Comparison of ENCODE assay signal across 10 cellular contexts in the genomic region with DNA sequence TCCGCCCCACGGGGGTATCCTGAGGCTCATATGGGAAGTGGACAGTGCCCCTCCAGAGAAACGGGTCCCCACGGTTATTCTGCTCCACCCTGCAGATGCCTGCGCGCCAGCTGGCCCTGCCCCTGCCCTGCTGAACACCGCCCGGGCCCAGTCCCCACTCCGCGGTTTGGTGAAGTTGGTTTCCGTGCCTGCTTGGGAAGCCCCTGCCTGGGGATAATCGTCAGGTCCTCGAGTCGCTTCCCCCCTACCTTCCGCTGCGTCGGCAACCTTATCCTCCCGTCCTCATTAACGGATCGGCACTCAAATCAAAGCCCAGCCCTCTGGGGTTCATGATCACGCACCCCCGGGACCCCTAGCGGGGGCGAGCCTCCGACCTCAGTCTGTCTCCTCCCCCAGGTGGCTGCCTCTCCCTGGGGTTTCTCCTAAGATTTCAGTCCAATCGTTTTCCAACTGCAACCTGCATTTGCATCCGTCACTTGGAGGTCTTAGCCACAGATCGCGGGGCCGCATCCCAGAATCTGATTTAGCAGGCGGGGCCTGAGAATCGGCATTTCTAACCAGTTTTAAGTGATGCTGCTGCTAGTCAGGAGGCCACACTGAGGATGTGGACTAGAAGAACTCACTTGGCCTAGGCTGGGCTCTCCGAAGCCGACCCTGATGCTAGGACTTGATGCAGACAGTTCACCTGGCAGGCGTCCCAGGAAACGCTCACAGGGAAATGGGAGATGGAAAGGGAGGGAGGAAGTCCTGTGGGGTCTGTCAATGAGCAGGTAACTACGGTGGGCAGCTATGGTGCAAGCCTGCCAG. TPM values are rescaled to one million over a fixed set of nuclear protein-coding genes. Genes with fewer than 3 reads are reported as not detected.
DNase-seq lines count a peak whose midpoint lies in the region; ATAC-seq and TF ChIP-seq lines count a peak whose summit lies in the region.
"Had no signal": no experiment of that assay in that cellular context is flagged by ENCODE, and none has a peak within 500 bp of the region (broad histone marks: within the 10 kb centered on the region; RNA-seq: fewer than 3 reads in every experiment).

No MANE protein-coding gene starts in this region.

- peaks cover 23% of the 10 kb centered on the region for H3K36me3 Mint-ChIP-seq in brain
- H3K36me3 Mint-ChIP-seq in nephron progenitor cell (ENCODE audit: low read depth), result peaks cover 47% of the 10 kb centered on the region
- H3K36me3 Mint-ChIP-seq in type B pancreatic cell, result peaks cover 13% of the 10 kb centered on the region

- no peaks in the 10 kb centered on the region for H3K27me3 ChIP-seq in MG63

- H3K27ac Mint-ChIP-seq in brain, result no peak overlapping the region
- H3K27ac Mint-ChIP-seq in nephron progenitor cell, result no peak overlapping the region
- no peak overlapping the region for H3K27ac Mint-ChIP-seq in type B pancreatic cell

- peak overlapping the region; percentile 26; the same call in 1 of the 2 replicates for H3K9ac ChIP-seq in ES-I3 (ENCODE audit: low read depth, low read length)

- TF ChIP-seq CTCF in brain (conservative IDR thresholded peaks at IDR 0.05), result no peak
- TF ChIP-seq CTCF in nephron progenitor cell (IDR thresholded peaks at IDR 0.05), result no peak
- no peak for TF ChIP-seq CTCF in type B pancreatic cell (conservative IDR thresholded peaks at IDR 0.05)

- H3K27me3 Mint-ChIP-seq in brain (peaks cover 20% of the 10 kb centered on the region), nephron progenitor cell (ENCODE audit: low read depth, poor library complexity) (peaks cover 50% of the 10 kb centered on the region), type B pancreatic cell (peaks cover 15% of the 10 kb centered on the region)

- no peak for ATAC-seq in HG03175 (IDR thresholded peaks at IDR 0.05; ENCODE audit: unreplicated experiment)

- H3K4me3 ChIP-seq in MG63, result no peak overlapping the region
- H3K4me3 ChIP-seq: SK-N-MC had no signal

- peaks cover 6% of the 10 kb centered on the region for H3K4me1 Mint-ChIP-seq in brain
- H3K4me1 Mint-ChIP-seq in nephron progenitor cell, result peaks cover 7% of the 10 kb centered on the region
- peaks cover 10% of the 10 kb centered on the region for H3K4me1 Mint-ChIP-seq in type B pancreatic cell (ENCODE audit: unreplicated experiment)

- H3K9me3 Mint-ChIP-seq in brain (peaks cover 0 to 4% (median 0%) of the 10 kb centered on the region in 5 experiments), nephron progenitor cell (peaks cover 3% of the 10 kb centered on the region), type B pancreatic cell (no peaks in the 10 kb centered on the region)

- H3K9me3 ChIP-seq in ES-I3 (ENCODE audit: control insufficient read depth, insufficient read depth, low read length), result no peaks in the 10 kb centered on the region
- no peaks in the 10 kb centered on the region for H3K9me3 ChIP-seq in MG63

- H3K4me3 Mint-ChIP-seq in brain (peak overlapping the region; percentile 14 to 74 (median 34)), nephron progenitor cell (peak overlapping the region; percentile 75), type B pancreatic cell (no peak overlapping the region)

- peak; percentile 73 for DNase-seq in NCI-H2171 treated with DMSO at 0.1 percent for 48 hours (lab: John Stamatoyannopoulos, UW)
- DNase-seq in nephron progenitor cell, result no peak
- DNase-seq in superior temporal gyrus (ENCODE audit: extremely low spot score), result no peak
- DNase-seq in MG63, result no peak
- no peak for DNase-seq in type B pancreatic cell (ENCODE audit: extremely low spot score, unreplicated experiment)

- no peaks in the 10 kb centered on the region for H3K36me3 ChIP-seq in ES-I3 (ENCODE audit: insufficient read depth, low read length)
- H3K36me3 ChIP-seq in MG63, result no peaks in the 10 kb centered on the region

- H3K4me1 ChIP-seq in ES-I3 (ENCODE audit: insufficient read depth, low read length), result no peaks in the 10 kb centered on the region

RNA-seq across cellular contexts. Expression of a gene that starts 27.6 kb away (rescaled TPM):
- polyA plus RNA-seq in brain (ENCODE audit: insufficient read depth, low read depth, low replicate concordance), result 4.1 TPM
- not detected in 2 replicates for total RNA-seq in MG63 (2014; rRNA removed; shearing (Covaris generic); ENCODE audit: low replicate concordance)
- total RNA-seq in type B pancreatic cell (ENCODE audit: low replicate concordance), result 13.0 and 83.0 TPM in 2 replicates

RNA-seq across cellular contexts. Expression of a gene that starts 40.7 kb away (rescaled TPM):
- 50.3 TPM for polyA plus RNA-seq in brain (ENCODE audit: insufficient read depth, low read depth, low replicate concordance)
- total RNA-seq in MG63 (2014; rRNA removed; shearing (Covaris generic); ENCODE audit: low replicate concordance), result 23.1 and 43.2 TPM in 2 replicates
- 49.3 and 54.3 TPM in 2 replicates for total RNA-seq in type B pancreatic cell (ENCODE audit: low replicate concordance)

RNA-seq across cellular contexts. Expression of a gene that starts 57.7 kb away (rescaled TPM):
- polyA plus RNA-seq in brain (ENCODE audit: insufficient read depth, low read depth, low replicate concordance), result 0.70 TPM
- not detected in 2 replicates for total RNA-seq in MG63 (2014; rRNA removed; shearing (Covaris generic); ENCODE audit: low replicate concordance)
- total RNA-seq in type B pancreatic cell (ENCODE audit: low replicate concordance), result 0.67 and 1.3 TPM in 2 replicates
- total RNA-seq: epithelial cell of proximal tubule had no signal

Comparison
In these comparisons a context has a peak if more than half of its experiments do, and no peak if none do; other contexts are left out.
1. RNA of a gene that starts 27.6 kb away (total RNA-seq): 13.0 to 83.0 TPM in type B pancreatic cell; not detected in MG63; every median in the first group is over 10 times any median in the second.